17 cellular contexts compared by ENCODE assay signal in genomic region chr11:1179641-1180040, GRCh38. TPM values are rescaled to one million over a fixed set of nuclear protein-coding genes. Genes with fewer than 3 reads are reported as not detected.
DNase-seq lines count a peak whose midpoint lies in the region; ATAC-seq and TF ChIP-seq lines count a peak whose summit lies in the region.
"Had no signal": no experiment of that assay in that cellular context is flagged by ENCODE, and none has a peak within 500 bp of the region (broad histone marks: within the 10 kb centered on the region; RNA-seq: fewer than 3 reads in every experiment).

No MANE protein-coding gene starts in this region.

- H3K36me3 ChIP-seq in heart right ventricle: no peaks in the 10 kb centered on the region
- H3K36me3 ChIP-seq: BLaER1 had no signal

- peaks cover 4 to 23% (median 6%) of the 10 kb centered on the region in 7 donors for H3K9me3 Mint-ChIP-seq in CD14-positive monocyte
- H3K9me3 Mint-ChIP-seq: CD8-positive, alpha-beta T cell had no signal

- H3K27ac ChIP-seq in heart right ventricle (no peak overlapping the region), right cardiac atrium (ENCODE audit: low read length) (no peak overlapping the region)
- H3K27ac ChIP-seq: BLaER1 had no signal

- H3K36me3 Mint-ChIP-seq in CD14-positive monocyte: no peaks in the 10 kb centered on the region
- H3K36me3 Mint-ChIP-seq: CD8-positive, alpha-beta T cell had no signal

- H3K9me3 ChIP-seq in heart right ventricle (no peaks in the 10 kb centered on the region), right cardiac atrium (ENCODE audit: control insufficient read depth, low read length) (no peaks in the 10 kb centered on the region)

- H3K27me3 ChIP-seq in heart right ventricle (peaks cover 0 to 24% (median 5%) of the 10 kb centered on the region in 7 donors), right cardiac atrium (ENCODE audit: control insufficient read depth, insufficient read depth) (no peaks in the 10 kb centered on the region)
- H3K27me3 ChIP-seq: BLaER1 had no signal

- H3K27me3 Mint-ChIP-seq in CD14-positive monocyte (ENCODE audit: low read depth in 3 of 3): peaks cover 0 to 2% (median 0%) of the 10 kb centered on the region in 3 donors

- no peaks in the 10 kb centered on the region for H3K4me1 Mint-ChIP-seq in CD14-positive monocyte
- H3K4me1 Mint-ChIP-seq: GM23338 had no signal

- H3K4me3 ChIP-seq in heart right ventricle (no peak overlapping the region), right cardiac atrium (ENCODE audit: low read length) (no peak overlapping the region)
- H3K4me3 ChIP-seq: BLaER1, GM23338 had no signal

- WGBS in heart right ventricle, 2 donors: 82 to 85% methylated on average over 16 to 17 of the region's 17 CpGs
- WGBS in right cardiac atrium: 87% methylated on average over 17 of the region's 17 CpGs

- intact Hi-C loops in Right ventricle myocardium superior (cut with DNase I): no loop called here
- intact Hi-C loops in heart right ventricle (cut with DNase I): no loop called here
- intact Hi-C loops in CD14-positive monocyte (cut with micrococcal nuclease): no loop called here
- intact Hi-C loops in right cardiac atrium (cut with DNase I): no loop called here
- intact Hi-C loops in posterior vena cava (cut with DNase I): no loop called here

- DNase-seq in Right ventricle myocardium superior: peak; percentile 24
- DNase-seq in heart right ventricle: no peak
- DNase-seq in CD14-positive monocyte (ENCODE audit: low spot score): peak; percentile 37
- peak in 2 of 3 donors; percentile 14 to 53 for DNase-seq in right cardiac atrium
- peak; percentile 73 for DNase-seq in posterior vena cava (ENCODE audit: low spot score)
- DNase-seq in NCI-H1930 (lab: John Stamatoyannopoulos, UW): no peak
- DNase-seq in iPS-NIHi7 (ENCODE audit: extremely low spot score): no peak
- DNase-seq: 8988T; Calu3; CD8-positive, alpha-beta T cell; DMS79 treated with DMSO at 0.1 percent for 48 hours; GF-D8; HCEC 1CT had no signal

- no peaks in the 10 kb centered on the region for H3K4me1 ChIP-seq in heart right ventricle
- no peaks in the 10 kb centered on the region for H3K4me1 ChIP-seq in right cardiac atrium (ENCODE audit: control insufficient read depth, insufficient read depth, low read length)
- H3K4me1 ChIP-seq: BLaER1 had no signal

- no peak overlapping the region for H3K27ac Mint-ChIP-seq in CD14-positive monocyte
- H3K27ac Mint-ChIP-seq: CD8-positive, alpha-beta T cell; GM23338 had no signal

- TF ChIP-seq CTCF in heart right ventricle (IDR thresholded peaks at IDR 0.05): no peak
- TF ChIP-seq CTCF in CD14-positive monocyte (IDR thresholded peaks at IDR 0.05): no peak

- no peak overlapping the region for H3K4me3 Mint-ChIP-seq in CD14-positive monocyte
- H3K4me3 Mint-ChIP-seq: CD8-positive, alpha-beta T cell; GM23338 had no signal

- ATAC-seq in Right ventricle myocardium superior (ENCODE audit: poor library complexity) (no peak), heart right ventricle (no peak), right cardiac atrium (no peak)
- ATAC-seq: CD8-positive, alpha-beta T cell had no signal

RNA-seq across cellular contexts. Expression of gene MUC5AC, which starts 21.9 kb away (rescaled TPM):
- total RNA-seq in Right ventricle myocardium superior: not detected
- total RNA-seq in heart right ventricle: not detected
- not detected for polyA plus RNA-seq in heart right ventricle
- not detected for polyA plus RNA-seq in CD14-positive monocyte
- total RNA-seq in right cardiac atrium: not detected
- polyA plus RNA-seq in right cardiac atrium: not detected
- not detected for total RNA-seq in posterior vena cava
- total RNA-seq: A673; CD8-positive, alpha-beta T cell; GM23338 had no signal
- polyA plus RNA-seq: GM23338 had no signal

RNA-seq across cellular contexts. Expression of gene MUC5B, which starts 43.2 kb away (rescaled TPM):
- total RNA-seq in Right ventricle myocardium superior: not detected
- not detected for total RNA-seq in heart right ventricle
- not detected for polyA plus RNA-seq in heart right ventricle
- not detected for polyA plus RNA-seq in CD14-positive monocyte
- total RNA-seq in right cardiac atrium: not detected
- polyA plus RNA-seq in right cardiac atrium: under 0.01 TPM
- under 1 TPM in 1 of 2 donors, not detected in 1; 0.69 TPM for total RNA-seq in posterior vena cava
- total RNA-seq: A673; CD8-positive, alpha-beta T cell had no signal
- polyA plus RNA-seq: AG04450 had no signal

Comparison
In these comparisons a context has a peak if more than half of its experiments do, and no peak if none do; other contexts are left out.
1. DNase-seq: peak in Right ventricle myocardium superior (single experiment), CD14-positive monocyte (single experiment), right cardiac atrium (2 of 3) and posterior vena cava (single experiment); none in heart right ventricle (0 of 2), NCI-H1930 (0 of 2) and iPS-NIHi7 (single experiment).